ENCODE assay signal across 8 cellular contexts in genomic region chr1:153659175-153659534, GRCh38. TPM values are rescaled to one million over a fixed set of nuclear protein-coding genes. Genes with fewer than 3 reads are reported as not detected.
DNase-seq lines count a peak whose midpoint lies in the region; ATAC-seq and TF ChIP-seq lines count a peak whose summit lies in the region.

No MANE protein-coding gene starts in this region.

- peak overlapping the region; percentile 98 to 99 for H3K27ac ChIP-seq in testis

- H3K36me3 ChIP-seq in adipocyte (ENCODE audit: control insufficient read depth, insufficient read depth, low read length, severe bottlenecking) (peaks cover 36% of the 10 kb centered on the region), kidney epithelial cell (ENCODE audit: control insufficient read depth, insufficient read depth, low read length) (no peaks in the 10 kb centered on the region), testis (ENCODE audit: low read depth, missing control alignments) (no peaks in the 10 kb centered on the region)

- no peak for ATAC-seq in activated CD4-positive, alpha-beta T cell treated with anti-CD3 and anti-CD28 coated beads for 36 hours

- H3K27ac Mint-ChIP-seq in activated CD4-positive, alpha-beta T cell treated with anti-CD3 and anti-CD28 coated beads for 36 hours: peak overlapping the region; percentile 90

- H3K9ac ChIP-seq in adipocyte (ENCODE audit: low read length): peak overlapping the region; percentile 95

- POLR2A ChIA-PET in activated CD4-positive, alpha-beta T cell treated with anti-CD3 and anti-CD28 coated beads for 36 hours (lab: Charles Lee): interaction anchor here (0.6 to 1.4 kb wide), 8 partner anchors 10 to 1354 kb away, joined by 3 to 9 read pairs (median 4); partner anchors contain the start of genes CHTOP and JTB

- WGBS in testis, 2 donors: 13 to 23% methylated on average over 8 of the region's 8 CpGs

- intact Hi-C loops in activated CD4-positive, alpha-beta T cell treated with anti-CD3 and anti-CD28 coated beads for 36 hours (cut with DNase I, micrococcal nuclease): loop anchor here (2.0 to 5.0 kb wide), 3 partner anchors 92 to 1612 kb away; partner anchors contain the start of gene S100A2 (in 1 of the 2)
- intact Hi-C loops in testis (cut with DNase I; ENCODE audit: low total_unique reads): no loop called here

- TF ChIP-seq CTCF in kidney epithelial cell (IDR thresholded peaks at IDR 0.05; ENCODE audit: insufficient read depth, low read length, poor library complexity, severe bottlenecking) (no peak), testis (IDR thresholded peaks at IDR 0.05) (no peak)

- peak overlapping the region; percentile 95 for H3K4me3 Mint-ChIP-seq in activated CD4-positive, alpha-beta T cell treated with anti-CD3 and anti-CD28 coated beads for 36 hours

- CTCF ChIA-PET in activated CD4-positive, alpha-beta T cell treated with anti-CD3 and anti-CD28 coated beads for 36 hours (lab: Charles Lee): interaction anchor here (0.7 to 1.4 kb wide), 5 partner anchors 25 to 312 kb away, joined by 3 to 5 read pairs (median 3); partner anchors contain the start of gene CHTOP

- peaks cover 40% of the 10 kb centered on the region for H3K4me1 ChIP-seq in adipocyte (ENCODE audit: control insufficient read depth, insufficient read depth, low read length)
- H3K4me1 ChIP-seq in testis: peaks cover 5% of the 10 kb centered on the region

- peak overlapping the region; percentile 99 for H3K4me3 ChIP-seq in adipocyte (ENCODE audit: low read length)
- peak overlapping the region; percentile 65 for H3K4me3 ChIP-seq in kidney epithelial cell (ENCODE audit: low read depth, low read length)
- peak overlapping the region; percentile 88 to 93 for H3K4me3 ChIP-seq in testis

- peaks cover 13% of the 10 kb centered on the region for H3K4me1 Mint-ChIP-seq in activated CD4-positive, alpha-beta T cell treated with anti-CD3 and anti-CD28 coated beads for 36 hours

- no peaks in the 10 kb centered on the region for H3K9me3 ChIP-seq in adipocyte (ENCODE audit: control insufficient read depth, low read length)
- no peaks in the 10 kb centered on the region for H3K9me3 ChIP-seq in testis

- H3K9me3 Mint-ChIP-seq in activated CD4-positive, alpha-beta T cell treated with anti-CD3 and anti-CD28 coated beads for 36 hours (ENCODE audit: low read depth): no peaks in the 10 kb centered on the region

- no peak for TF ChIP-seq POLR2A in testis (IDR thresholded peaks at IDR 0.05)

- no peak for DNase-seq in activated CD4-positive, alpha-beta T cell treated with anti-CD3 and anti-CD28 coated beads for 36 hours
- DNase-seq in activated CD4-positive, alpha-beta T cell treated with anti-CD3 and anti-CD28 coated beads, Interleukin-2, amount 50 U/mL, for 4 hours: no peak
- no peak for DNase-seq in adipocyte (ENCODE audit: low read depth)
- DNase-seq in kidney epithelial cell (ENCODE audit: low read depth): no peak
- DNase-seq in testis: no peak
- DNase-seq in DMS 273 (lab: John Stamatoyannopoulos, UW; ENCODE audit: unreplicated experiment): no peak
- no peak for DNase-seq in NCI-H226
- no peak for DNase-seq in inferior parietal cortex (ENCODE audit: extremely low spot score)

- no peaks in the 10 kb centered on the region for H3K27me3 Mint-ChIP-seq in activated CD4-positive, alpha-beta T cell treated with anti-CD3 and anti-CD28 coated beads for 36 hours

- H3K36me3 Mint-ChIP-seq in activated CD4-positive, alpha-beta T cell treated with anti-CD3 and anti-CD28 coated beads for 36 hours (ENCODE audit: low read depth): peaks cover 40% of the 10 kb centered on the region

- H3K27me3 ChIP-seq in adipocyte (replicated peaks; ENCODE audit: control insufficient read depth, insufficient read depth, low read length): no peaks in the 10 kb centered on the region
- no peaks in the 10 kb centered on the region for H3K27me3 ChIP-seq in kidney epithelial cell (ENCODE audit: control insufficient read depth, insufficient read depth, low read length)
- H3K27me3 ChIP-seq in testis: no peaks in the 10 kb centered on the region

RNA-seq across cellular contexts. Expression of gene SNAPIN, which starts 0.7 kb away (rescaled TPM):
- total RNA-seq in activated CD4-positive, alpha-beta T cell treated with anti-CD3 and anti-CD28 coated beads for 36 hours: 10 to 100 TPM; 34.2 to 38.4 TPM
- total RNA-seq in kidney epithelial cell (61.0 and 65.0 TPM in 2 replicates), testis (10 to 100 TPM; 57.4 to 61.7 TPM)
- 48.9 TPM for polyA plus RNA-seq in testis (ENCODE audit: insufficient read depth, low read depth, low replicate concordance)

RNA-seq across cellular contexts. Expression of gene ILF2, which starts 11.6 kb away (rescaled TPM):
- 100 to 1,000 TPM; 325 to 435 TPM for total RNA-seq in activated CD4-positive, alpha-beta T cell treated with anti-CD3 and anti-CD28 coated beads for 36 hours
- 231 and 250 TPM in 2 replicates for total RNA-seq in kidney epithelial cell
- 100 to 1,000 TPM; 150 to 153 TPM for total RNA-seq in testis
- 295 TPM for polyA plus RNA-seq in testis (ENCODE audit: insufficient read depth, low read depth, low replicate concordance)

RNA-seq across cellular contexts. Expression of gene NPR1, which starts 19.3 kb away (rescaled TPM):
- under 1 TPM; 0.04 to 0.11 TPM for total RNA-seq in activated CD4-positive, alpha-beta T cell treated with anti-CD3 and anti-CD28 coated beads for 36 hours
- 2.0 and 2.1 TPM in 2 replicates for total RNA-seq in kidney epithelial cell
- total RNA-seq in testis: 1 to 10 TPM; 2.5 to 4.3 TPM
- 10.7 TPM for polyA plus RNA-seq in testis (ENCODE audit: insufficient read depth, low read depth, low replicate concordance)

RNA-seq across cellular contexts. Expression of gene CHTOP, which starts 25.3 kb away (rescaled TPM):
- total RNA-seq in activated CD4-positive, alpha-beta T cell treated with anti-CD3 and anti-CD28 coated beads for 36 hours: 10 to 100 TPM; 85.1 to 91.4 TPM
- 54.8 and 58.1 TPM in 2 replicates for total RNA-seq in kidney epithelial cell
- 10 to 100 TPM; 86.1 to 87.8 TPM for total RNA-seq in testis
- polyA plus RNA-seq in testis (ENCODE audit: insufficient read depth, low read depth, low replicate concordance): 101 TPM

RNA-seq across cellular contexts. Expression of gene S100A1, which starts 30.9 kb away (rescaled TPM):
- not detected for total RNA-seq in activated CD4-positive, alpha-beta T cell treated with anti-CD3 and anti-CD28 coated beads for 36 hours
- total RNA-seq in kidney epithelial cell: 1.3 and 2.0 TPM in 2 replicates
- total RNA-seq in testis: 10 to 100 TPM in 1 of 2 donors, 1 to 10 TPM in 1; 8.2 to 24.0 TPM
- polyA plus RNA-seq in testis (ENCODE audit: insufficient read depth, low read depth, low replicate concordance): 29.8 TPM
